ENCODE assay signal across 16 cellular contexts in the genomic region with DNA sequence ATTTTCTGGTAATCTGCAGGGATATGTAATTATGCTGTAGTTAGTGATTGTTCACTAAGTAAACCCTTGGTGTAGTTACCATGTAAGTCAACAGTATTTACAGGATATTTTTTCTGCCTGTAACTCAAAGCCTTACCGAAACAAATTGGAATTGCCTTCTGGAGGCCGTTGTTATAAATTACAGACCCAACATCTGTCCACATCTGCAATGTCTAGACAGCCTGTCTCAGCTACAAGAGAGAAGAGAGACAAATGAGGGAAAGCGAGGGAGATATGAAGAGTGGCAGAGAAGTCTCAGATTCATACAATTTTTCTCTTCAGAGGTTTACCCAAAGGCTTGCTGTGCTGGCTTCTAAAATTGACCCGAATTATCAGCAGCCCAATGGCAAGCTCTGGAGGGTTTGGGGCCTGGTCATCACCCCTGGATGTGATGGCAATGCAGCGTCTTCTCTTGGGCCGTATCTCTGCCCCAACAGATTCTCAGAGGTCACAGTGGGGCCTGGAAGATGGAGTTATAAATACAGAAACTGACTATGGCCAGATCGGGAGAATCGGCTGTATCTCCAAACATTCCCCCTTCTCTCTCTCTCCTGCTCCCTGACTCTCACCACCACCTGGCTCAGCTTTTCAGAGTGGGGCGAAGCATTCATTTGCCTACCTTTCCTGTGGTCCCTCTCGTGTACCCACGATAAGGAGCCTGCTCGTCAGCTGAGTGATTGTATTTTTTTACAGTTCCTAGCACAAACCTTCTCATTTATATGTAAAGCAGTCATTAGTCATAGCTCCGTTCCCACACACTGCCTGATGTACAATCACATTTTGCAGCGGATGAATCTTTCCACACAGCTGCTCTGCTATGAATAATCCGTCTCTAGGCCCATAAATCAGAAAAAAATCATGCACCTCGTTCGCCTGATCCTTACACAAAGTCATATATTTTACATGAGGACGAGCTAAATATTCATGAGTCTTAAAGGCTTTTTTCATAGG. TPM values are rescaled to one million over a fixed set of nuclear protein-coding genes. Genes with fewer than 3 reads are reported as not detected.
DNase-seq lines count a peak whose midpoint lies in the region; ATAC-seq and TF ChIP-seq lines count a peak whose summit lies in the region.
"Had no signal": no experiment of that assay in that cellular context is flagged by ENCODE, and none has a peak within 500 bp of the region (broad histone marks: within the 10 kb centered on the region; RNA-seq: fewer than 3 reads in every experiment).

No MANE protein-coding gene starts in this region.

- no peaks in the 10 kb centered on the region for H3K36me3 Mint-ChIP-seq in brain

- H3K4me1 Mint-ChIP-seq in brain = peaks cover 45% of the 10 kb centered on the region
- H3K4me1 Mint-ChIP-seq: activated CD4-positive, alpha-beta T cell treated with anti-CD3 and anti-CD28 coated beads, Interleukin-2, amount 10 ng/mL, durations not matched to agents 24 days and 14 days; activated T-helper 17 cell treated with anti-CD3 and anti-CD28 coated beads, Interleukin-2, amount 50 U/mL, for 72 hours had no signal

- no peaks in the 10 kb centered on the region for H3K36me3 ChIP-seq in aorta (ENCODE audit: control insufficient read depth in 1 of 2, insufficient read depth in 2 of 2, low read length in 1 of 2)
- H3K36me3 ChIP-seq: upper lobe of left lung had no signal

- peaks cover 10% of the 10 kb centered on the region for H3K27me3 Mint-ChIP-seq in brain

- H3K27me3 ChIP-seq in aorta (ENCODE audit: control insufficient read depth in 1 of 2, insufficient read depth in 2 of 2, low read length in 1 of 2) = no peaks in the 10 kb centered on the region
- H3K27me3 ChIP-seq: upper lobe of left lung had no signal

- H3K9me3 Mint-ChIP-seq in brain = peaks cover 0 to 8% (median 3%) of the 10 kb centered on the region in 5 experiments
- H3K9me3 Mint-ChIP-seq: activated CD4-positive, alpha-beta T cell treated with anti-CD3 and anti-CD28 coated beads, Interleukin-2, amount 10 ng/mL, durations not matched to agents 24 days and 14 days; activated T-helper 17 cell treated with anti-CD3 and anti-CD28 coated beads, Interleukin-2, amount 50 U/mL, for 72 hours had no signal

- ATAC-seq in HG02973 (IDR thresholded peaks at IDR 0.05; ENCODE audit: unreplicated experiment) = no peak
- no peak for ATAC-seq in aorta (ENCODE audit: low FRiP score)
- ATAC-seq: activated T-helper 17 cell treated with anti-CD3 and anti-CD28 coated beads, Interleukin-2, amount 50 U/mL, for 72 hours; mucosa of descending colon had no signal

- DNase-seq in AG08395 (ENCODE audit: low spot score) = peak; percentile 50
- DNase-seq in M059J (ENCODE audit: low read depth) = peak; percentile 72
- peak; percentile 65 for DNase-seq in kidney tubule cell (ENCODE audit: low spot score)
- DNase-seq in NOMO-1 treated with DMSO at 0.1 percent for 48 hours (lab: John Stamatoyannopoulos, UW; ENCODE audit: unreplicated experiment) = no peak
- DNase-seq in NCI-H146 treated with DMSO at 0.1 percent for 48 hours (lab: John Stamatoyannopoulos, UW; ENCODE audit: unreplicated experiment) = no peak
- DNase-seq in aorta = no peak
- DNase-seq: activated CD4-positive, alpha-beta T cell treated with anti-CD3 and anti-CD28 coated beads, Interleukin-2, amount 10 ng/mL, durations not matched to agents 24 days and 14 days; DND-41; MM.1S; mucosa of descending colon; NCI-H774; SW 1271; upper lobe of left lung had no signal

- H3K4me3 ChIP-seq in aorta (ENCODE audit: low read length in 2 of 2) = no peak overlapping the region
- H3K4me3 ChIP-seq: mucosa of descending colon, upper lobe of left lung had no signal

- peak overlapping the region in 4 of 5 experiments; percentile 16 to 70 (median 64) for H3K4me3 Mint-ChIP-seq in brain
- H3K4me3 Mint-ChIP-seq: activated CD4-positive, alpha-beta T cell treated with anti-CD3 and anti-CD28 coated beads, Interleukin-2, amount 10 ng/mL, durations not matched to agents 24 days and 14 days; activated T-helper 17 cell treated with anti-CD3 and anti-CD28 coated beads, Interleukin-2, amount 50 U/mL, for 72 hours had no signal

- no peak for TF ChIP-seq CTCF in brain (conservative IDR thresholded peaks at IDR 0.05)

- no peaks in the 10 kb centered on the region for H3K9me3 ChIP-seq in aorta (ENCODE audit: control insufficient read depth, low read length)
- H3K9me3 ChIP-seq: mucosa of descending colon, upper lobe of left lung had no signal

- H3K27ac Mint-ChIP-seq in brain = peak overlapping the region; percentile 56 to 99 (median 74)
- H3K27ac Mint-ChIP-seq: activated CD4-positive, alpha-beta T cell treated with anti-CD3 and anti-CD28 coated beads, Interleukin-2, amount 10 ng/mL, durations not matched to agents 24 days and 14 days; activated T-helper 17 cell treated with anti-CD3 and anti-CD28 coated beads, Interleukin-2, amount 50 U/mL, for 72 hours had no signal

- H3K4me1 ChIP-seq in aorta (ENCODE audit: control insufficient read depth in 1 of 2, insufficient read depth in 2 of 2, low read length in 2 of 2) = no peaks in the 10 kb centered on the region
- H3K4me1 ChIP-seq: upper lobe of left lung had no signal

- intact Hi-C loops in aorta (cut with DNase I) = no loop called here

- no peak overlapping the region for H3K27ac ChIP-seq in aorta (ENCODE audit: low read depth in 1 of 2, low read length in 2 of 2)
- H3K27ac ChIP-seq: upper lobe of left lung had no signal

- WGBS in aorta, 2 donors = 63 to 72% methylated on average over 18 of the region's 18 CpGs

RNA-seq across cellular contexts. Expression of gene BTRC, which starts 23.4 kb away (rescaled TPM):
- 6.4 and 11.4 TPM in 2 replicates for total RNA-seq in M059J (2014; rRNA removed; shearing (Covaris generic))
- polyA plus RNA-seq in brain (ENCODE audit: insufficient read depth, low read depth, low replicate concordance) = 9.5 TPM
- 10 to 100 TPM; 16.6 to 21.0 TPM for total RNA-seq in aorta
- polyA plus RNA-seq in aorta = 1 to 10 TPM; 4.4 to 5.0 TPM

Comparison
In these comparisons a context has a peak if more than half of its experiments do, and no peak if none do; other contexts are left out.
1. DNase-seq: peak in AG08395 (single experiment), M059J (single experiment) and kidney tubule cell (single experiment); none in NOMO-1 treated with DMSO at 0.1 percent for 48 hours (single experiment), NCI-H146 treated with DMSO at 0.1 percent for 48 hours (single experiment) and aorta (0 of 2).